ENCODE assay signal across 3 cellular contexts in the genomic region with DNA sequence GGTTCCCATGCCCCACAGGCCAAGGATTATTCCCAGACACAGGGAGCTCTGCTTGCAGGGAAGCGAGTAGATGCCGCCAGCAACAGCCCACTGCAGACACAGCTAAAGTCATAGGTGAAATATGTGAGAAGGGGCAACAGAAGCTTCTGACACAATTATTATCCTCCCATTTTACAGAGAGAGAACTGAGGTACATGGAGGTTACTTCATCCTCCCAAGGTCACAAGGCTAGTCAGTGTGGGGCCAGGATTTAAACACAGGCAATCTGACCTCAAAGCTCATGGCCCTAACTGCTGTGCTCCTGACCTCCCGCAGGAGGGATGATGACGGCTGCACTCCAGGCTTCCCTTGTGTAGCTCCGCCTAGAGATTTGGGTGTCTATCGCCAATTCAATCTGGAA.
TF ChIP-seq lines count a peak whose summit lies in the region.

No MANE protein-coding gene starts in this region.

TF ChIP-seq in GM23338, 12 proteins besides CTCF, POLR2A, EP300 and RAD21 (continues in another document):
- no peak for TF ChIP-seq STAT1 (IDR thresholded peaks at IDR 0.05; ENCODE audit: unreplicated experiment)
- no peak for TF ChIP-seq NANOG (IDR thresholded peaks at IDR 0.05; ENCODE audit: borderline replicate concordance)
- TF ChIP-seq ZNF331 (CRISPR knock-in tag; IDR thresholded peaks at IDR 0.05; ENCODE audit: low read depth): no peak
- TF ChIP-seq, protein P1, sequence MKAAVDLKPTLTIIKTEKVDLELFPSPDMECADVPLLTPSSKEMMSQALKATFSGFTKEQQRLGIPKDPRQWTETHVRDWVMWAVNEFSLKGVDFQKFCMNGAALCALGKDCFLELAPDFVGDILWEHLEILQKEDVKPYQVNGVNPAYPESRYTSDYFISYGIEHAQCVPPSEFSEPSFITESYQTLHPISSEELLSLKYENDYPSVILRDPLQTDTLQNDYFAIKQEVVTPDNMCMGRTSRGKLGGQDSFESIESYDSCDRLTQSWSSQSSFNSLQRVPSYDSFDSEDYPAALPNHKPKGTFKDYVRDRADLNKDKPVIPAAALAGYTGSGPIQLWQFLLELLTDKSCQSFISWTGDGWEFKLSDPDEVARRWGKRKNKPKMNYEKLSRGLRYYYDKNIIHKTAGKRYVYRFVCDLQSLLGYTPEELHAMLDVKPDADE (IDR thresholded peaks at IDR 0.05): no peak
- TF ChIP-seq POLR2AphosphoS5 (IDR thresholded peaks at IDR 0.05; ENCODE audit: low read depth): no peak

TF ChIP-seq in IMR-90, 13 proteins besides CTCF, POLR2A, EP300 and RAD21:
- TF ChIP-seq RCOR1 (IDR thresholded peaks at IDR 0.05; ENCODE audit: insufficient replicate concordance, low read length) (no peak), CHD1 (IDR thresholded peaks at IDR 0.05; ENCODE audit: low read depth, low read length) (no peak), MAZ (IDR thresholded peaks at IDR 0.05; ENCODE audit: borderline replicate concordance, low read depth, low read length) (no peak), MAFK (IDR thresholded peaks at IDR 0.05; ENCODE audit: low read depth, low read length) (no peak), MXI1 (IDR thresholded peaks at IDR 0.05; ENCODE audit: borderline replicate concordance, low read depth, low read length) (no peak), RFX5 (IDR thresholded peaks at IDR 0.05; ENCODE audit: low read depth, low read length) (no peak), BHLHE40 (IDR thresholded peaks at IDR 0.05; ENCODE audit: low read depth, low read length) (no peak), SMC3 (IDR thresholded peaks at IDR 0.05; ENCODE audit: low read depth, low read length) (no peak), NFE2L2 (IDR thresholded peaks at IDR 0.05; ENCODE audit: low read depth, low read length) (no peak), CEBPB (IDR thresholded peaks at IDR 0.05; ENCODE audit: low read depth, low read length) (no peak), FOS (IDR thresholded peaks at IDR 0.05; ENCODE audit: low read depth, low read length) (no peak)
- TF ChIP-seq, protein P2, sequence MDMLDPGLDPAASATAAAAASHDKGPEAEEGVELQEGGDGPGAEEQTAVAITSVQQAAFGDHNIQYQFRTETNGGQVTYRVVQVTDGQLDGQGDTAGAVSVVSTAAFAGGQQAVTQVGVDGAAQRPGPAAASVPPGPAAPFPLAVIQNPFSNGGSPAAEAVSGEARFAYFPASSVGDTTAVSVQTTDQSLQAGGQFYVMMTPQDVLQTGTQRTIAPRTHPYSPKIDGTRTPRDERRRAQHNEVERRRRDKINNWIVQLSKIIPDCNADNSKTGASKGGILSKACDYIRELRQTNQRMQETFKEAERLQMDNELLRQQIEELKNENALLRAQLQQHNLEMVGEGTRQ (IDR thresholded peaks at IDR 0.05; ENCODE audit: low read depth, low read length): no peak
- TF ChIP-seq, protein P3, sequence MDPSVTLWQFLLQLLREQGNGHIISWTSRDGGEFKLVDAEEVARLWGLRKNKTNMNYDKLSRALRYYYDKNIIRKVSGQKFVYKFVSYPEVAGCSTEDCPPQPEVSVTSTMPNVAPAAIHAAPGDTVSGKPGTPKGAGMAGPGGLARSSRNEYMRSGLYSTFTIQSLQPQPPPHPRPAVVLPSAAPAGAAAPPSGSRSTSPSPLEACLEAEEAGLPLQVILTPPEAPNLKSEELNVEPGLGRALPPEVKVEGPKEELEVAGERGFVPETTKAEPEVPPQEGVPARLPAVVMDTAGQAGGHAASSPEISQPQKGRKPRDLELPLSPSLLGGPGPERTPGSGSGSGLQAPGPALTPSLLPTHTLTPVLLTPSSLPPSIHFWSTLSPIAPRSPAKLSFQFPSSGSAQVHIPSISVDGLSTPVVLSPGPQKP (IDR thresholded peaks at IDR 0.05; ENCODE audit: borderline replicate concordance, low read depth, low read length): no peak
TF ChIP-seq in IMR-90: peak in this region for 0.

TF ChIP-seq in H1, 55 proteins besides CTCF, POLR2A, EP300 and RAD21:
- TF ChIP-seq, protein P4, sequence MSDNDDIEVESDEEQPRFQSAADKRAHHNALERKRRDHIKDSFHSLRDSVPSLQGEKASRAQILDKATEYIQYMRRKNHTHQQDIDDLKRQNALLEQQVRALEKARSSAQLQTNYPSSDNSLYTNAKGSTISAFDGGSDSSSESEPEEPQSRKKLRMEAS (IDR thresholded peaks at IDR 0.05): no peak
- TF ChIP-seq POLR2AphosphoS5 (IDR thresholded peaks at IDR 0.05; ENCODE audit: low read depth, low read length) (peak; percentile 61), EGR1 (IDR thresholded peaks at IDR 0.05; ENCODE audit: borderline replicate concordance, low read depth, low read length) (no peak)
- TF ChIP-seq, protein P5, sequence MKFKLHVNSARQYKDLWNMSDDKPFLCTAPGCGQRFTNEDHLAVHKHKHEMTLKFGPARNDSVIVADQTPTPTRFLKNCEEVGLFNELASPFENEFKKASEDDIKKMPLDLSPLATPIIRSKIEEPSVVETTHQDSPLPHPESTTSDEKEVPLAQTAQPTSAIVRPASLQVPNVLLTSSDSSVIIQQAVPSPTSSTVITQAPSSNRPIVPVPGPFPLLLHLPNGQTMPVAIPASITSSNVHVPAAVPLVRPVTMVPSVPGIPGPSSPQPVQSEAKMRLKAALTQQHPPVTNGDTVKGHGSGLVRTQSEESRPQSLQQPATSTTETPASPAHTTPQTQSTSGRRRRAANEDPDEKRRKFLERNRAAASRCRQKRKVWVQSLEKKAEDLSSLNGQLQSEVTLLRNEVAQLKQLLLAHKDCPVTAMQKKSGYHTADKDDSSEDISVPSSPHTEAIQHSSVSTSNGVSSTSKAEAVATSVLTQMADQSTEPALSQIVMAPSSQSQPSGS (IDR thresholded peaks at IDR 0.05; ENCODE audit: low read length): 0 out of 2 replicates have a peak, but pooled peaks have one; percentile 17
